1 cellular context compared by ENCODE assay signal in the genomic region with DNA sequence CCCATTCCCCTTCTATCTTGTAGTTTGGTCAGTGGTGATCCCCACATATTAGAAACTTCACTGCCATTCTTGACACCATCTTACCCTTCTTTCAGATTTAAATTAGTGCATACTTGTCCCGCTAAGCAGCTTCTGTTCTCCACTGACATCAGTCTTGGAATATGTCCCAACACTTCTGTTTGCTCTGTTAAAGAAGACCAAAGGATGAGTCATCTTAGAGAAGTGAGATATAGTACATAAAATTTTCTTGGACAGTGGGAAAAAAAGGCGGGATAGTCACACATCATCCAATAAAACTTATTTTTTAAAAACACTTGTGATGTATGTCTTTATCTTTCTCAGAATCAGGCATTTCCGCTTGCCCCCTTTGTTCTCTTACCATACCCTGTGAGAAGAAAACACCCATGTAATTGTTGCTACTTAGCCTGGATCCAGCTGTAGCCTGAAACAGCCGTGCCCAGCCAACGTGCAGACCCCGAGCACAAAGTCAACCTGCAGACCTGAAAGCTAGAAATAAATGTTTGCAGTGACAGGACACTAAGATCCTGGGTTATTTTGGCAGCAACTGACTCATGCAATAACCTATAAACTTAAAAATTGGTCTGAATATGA.
TF ChIP-seq lines count a peak whose summit lies in the region.

No MANE protein-coding gene starts in this region.

TF ChIP-seq in IMR-90, 13 proteins besides CTCF, POLR2A, EP300 and RAD21 (continued from another document):
- TF ChIP-seq ELK1 (IDR thresholded peaks at IDR 0.05; ENCODE audit: borderline replicate concordance, low read depth, low read length) (no peak), RCOR1 (IDR thresholded peaks at IDR 0.05; ENCODE audit: insufficient replicate concordance, low read length) (no peak)
TF ChIP-seq in IMR-90: peak in this region for 0.
